In the genomic region with DNA sequence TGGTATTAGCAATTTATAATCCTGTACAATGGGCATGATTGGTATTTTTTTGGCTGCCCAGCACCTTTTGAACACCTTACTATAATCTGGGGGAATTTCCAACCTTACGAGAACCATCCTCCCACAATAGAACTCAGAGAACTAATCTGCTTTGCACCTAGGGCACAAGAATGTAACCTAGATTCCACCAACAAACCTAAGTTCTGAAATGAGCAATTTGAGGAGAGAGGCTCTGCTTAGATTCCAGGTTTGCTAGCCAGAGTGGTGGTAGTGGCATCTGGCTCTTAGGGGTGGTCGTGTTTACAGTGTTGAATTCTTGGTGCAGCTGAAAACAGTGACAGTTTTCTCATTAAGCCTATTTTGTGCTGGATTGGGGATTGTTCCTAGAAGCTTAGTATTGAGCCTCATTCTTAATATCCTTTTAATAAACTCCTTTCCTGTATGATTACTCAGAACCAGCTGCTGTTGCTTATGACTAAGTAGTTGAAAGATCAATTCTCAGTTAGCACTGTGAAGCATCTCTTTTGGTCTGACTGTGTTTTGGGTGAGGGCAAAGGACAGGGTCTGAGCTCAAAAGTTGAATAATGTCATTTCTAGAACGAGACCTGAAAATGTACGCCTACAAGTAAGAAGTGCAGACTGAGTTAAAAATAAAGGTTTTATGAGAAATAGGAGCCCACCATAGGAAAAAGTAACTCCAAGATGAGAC, we compare ENCODE assay signal across 9 cellular contexts.
DNase-seq lines count a peak whose midpoint lies in the region; ATAC-seq and TF ChIP-seq lines count a peak whose summit lies in the region.
"Had no signal": no experiment of that assay in that cellular context is flagged by ENCODE, and none has a peak within 500 bp of the region (broad histone marks: within the 10 kb centered on the region; RNA-seq: fewer than 3 reads in every experiment).

No MANE protein-coding gene starts in this region.

- no peaks in the 10 kb centered on the region for H3K27me3 ChIP-seq in dorsolateral prefrontal cortex

- no peak for TF ChIP-seq CTCF in dorsolateral prefrontal cortex (IDR thresholded peaks at IDR 0.05 in 54 of 56, conservative IDR thresholded peaks at IDR 0.05 in 2 of 56; ENCODE audit: low read depth in 1 of 56, partially characterized antibody in 56 of 56)
- TF ChIP-seq CTCF in chondrocyte (IDR thresholded peaks at IDR 0.05): no peak

- DNase-seq in activated naive CD4-positive, alpha-beta T cell treated with anti-CD3 and anti-CD28 coated beads, Interleukin-2, amount 50 U/mL, for 72 hours (ENCODE audit: low spot score in 2 of 2): peak in 1 of 2 donors; percentile 27
- DNase-seq in activated naive CD4-positive, alpha-beta T cell (lab: John Stamatoyannopoulos, UW): no peak
- DNase-seq in LHCN-M2 (ENCODE audit: low read depth) (peak; percentile 34), dorsolateral prefrontal cortex (no peak), Right ventricle myocardium inferior (ENCODE audit: missing footprints) (no peak), chondrocyte (ENCODE audit: low spot score) (no peak)

- H3K36me3 Mint-ChIP-seq in activated naive CD4-positive, alpha-beta T cell treated with anti-CD3 and anti-CD28 coated beads, Interleukin-2, amount 50 U/mL, for 72 hours: peaks cover 15 to 48% of the 10 kb centered on the region in 2 donors
- H3K36me3 Mint-ChIP-seq in stimulated activated memory B cell treated with anti-CD40 and anti-IgM and Interleukin-4, amounts not matched to agents 10 μg/mL and 1 μg/mL and 100 μg/mL, for 72 hours: peaks cover 44% of the 10 kb centered on the region
- peaks cover 9% of the 10 kb centered on the region for H3K36me3 Mint-ChIP-seq in chondrocyte (ENCODE audit: low read depth)

- intact Hi-C loops in dorsolateral prefrontal cortex (cut with DNase I) (no loop called here), Right ventricle myocardium inferior (cut with DNase I) (no loop called here)

- H3K9me3 Mint-ChIP-seq in activated naive CD4-positive, alpha-beta T cell treated with anti-CD3 and anti-CD28 coated beads, Interleukin-2, amount 50 U/mL, for 72 hours: peaks cover 0 to 24% of the 10 kb centered on the region in 2 donors
- peaks cover 9% of the 10 kb centered on the region for H3K9me3 Mint-ChIP-seq in stimulated activated memory B cell treated with anti-CD40 and anti-IgM and Interleukin-4, amounts not matched to agents 10 μg/mL and 1 μg/mL and 100 μg/mL, for 72 hours
- peaks cover 13% of the 10 kb centered on the region for H3K9me3 Mint-ChIP-seq in chondrocyte (ENCODE audit: low read depth)

- H3K4me3 Mint-ChIP-seq in stimulated activated memory B cell treated with anti-CD40 and anti-IgM and Interleukin-4, amounts not matched to agents 10 μg/mL and 1 μg/mL and 100 μg/mL, for 72 hours: no peak overlapping the region
- H3K4me3 Mint-ChIP-seq in chondrocyte (ENCODE audit: unreplicated experiment): no peak overlapping the region

- ATAC-seq in activated naive CD4-positive, alpha-beta T cell treated with anti-CD3 and anti-CD28 coated beads, Interleukin-2, amount 50 U/mL, for 72 hours: peak; percentile 94 to 96
- ATAC-seq in HG02588 (IDR thresholded peaks at IDR 0.05; ENCODE audit: unreplicated experiment) (peak; percentile 81), Right ventricle myocardium inferior (no peak)
- peak; percentile 67 for ATAC-seq in stimulated activated memory B cell treated with anti-CD40 and anti-IgM and Interleukin-4, amounts not matched to agents 10 μg/mL and 1 μg/mL and 100 μg/mL, for 72 hours
- ATAC-seq: esophagus mucosa had no signal

- peak overlapping the region; percentile 3 to 95 for H3K27ac Mint-ChIP-seq in activated naive CD4-positive, alpha-beta T cell treated with anti-CD3 and anti-CD28 coated beads, Interleukin-2, amount 50 U/mL, for 72 hours
- no peak overlapping the region for H3K27ac Mint-ChIP-seq in stimulated activated memory B cell treated with anti-CD40 and anti-IgM and Interleukin-4, amounts not matched to agents 10 μg/mL and 1 μg/mL and 100 μg/mL, for 72 hours
- H3K27ac Mint-ChIP-seq in chondrocyte (ENCODE audit: unreplicated experiment): no peak overlapping the region

- no peak overlapping the region for H3K27ac ChIP-seq in dorsolateral prefrontal cortex

- peaks cover 18% of the 10 kb centered on the region for H3K4me1 Mint-ChIP-seq in stimulated activated memory B cell treated with anti-CD40 and anti-IgM and Interleukin-4, amounts not matched to agents 10 μg/mL and 1 μg/mL and 100 μg/mL, for 72 hours
- peaks cover 4% of the 10 kb centered on the region for H3K4me1 Mint-ChIP-seq in chondrocyte (ENCODE audit: low read depth)

- no peak overlapping the region for H3K4me3 ChIP-seq in dorsolateral prefrontal cortex

- H3K27me3 Mint-ChIP-seq in stimulated activated memory B cell treated with anti-CD40 and anti-IgM and Interleukin-4, amounts not matched to agents 10 μg/mL and 1 μg/mL and 100 μg/mL, for 72 hours: no peaks in the 10 kb centered on the region
- no peaks in the 10 kb centered on the region for H3K27me3 Mint-ChIP-seq in chondrocyte (ENCODE audit: low read depth)

Comparison
In these comparisons a context has a peak if more than half of its experiments do, and no peak if none do; other contexts are left out.
1. H3K27ac Mint-ChIP-seq: peak in activated naive CD4-positive, alpha-beta T cell treated with anti-CD3 and anti-CD28 coated beads, Interleukin-2, amount 50 U/mL, for 72 hours (2 of 2); none in stimulated activated memory B cell treated with anti-CD40 and anti-IgM and Interleukin-4, amounts not matched to agents 10 μg/mL and 1 μg/mL and 100 μg/mL, for 72 hours (single experiment) and chondrocyte (single experiment).